Comparison of ENCODE assay signal across 1 cellular context in genomic region chr10:96832721-96833219, GRCh38.
TF ChIP-seq lines count a peak whose summit lies in the region.

No MANE protein-coding gene starts in this region.

TF ChIP-seq in A549, 52 proteins besides CTCF, POLR2A, EP300 and RAD21 (continued from another document):
- no peak for TF ChIP-seq HMGXB4 (CRISPR knock-in tag; IDR thresholded peaks at IDR 0.05; ENCODE audit: borderline replicate concordance)
- TF ChIP-seq ZNF302 (CRISPR knock-in tag; IDR thresholded peaks at IDR 0.05), result no peak
- TF ChIP-seq HOXB5 (CRISPR knock-in tag; IDR thresholded peaks at IDR 0.05), result peak; percentile 91
- no peak; the same call in 1 of the 2 replicates for TF ChIP-seq MYC (IDR thresholded peaks at IDR 0.05; ENCODE audit: borderline replicate concordance, low read length)
- no peak for TF ChIP-seq CHD2 (IDR thresholded peaks at IDR 0.05; ENCODE audit: low read length, partially characterized antibody)
- no peak for TF ChIP-seq NFE2L2 (conservative IDR thresholded peaks at IDR 0.05; ENCODE audit: low read length)
- TF ChIP-seq NR3C1 (IDR thresholded peaks at IDR 0.05), result no peak
- no peak for TF ChIP-seq CBX2 (IDR thresholded peaks at IDR 0.05; ENCODE audit: borderline replicate concordance, low read depth)
- no peak for TF ChIP-seq RARB (CRISPR knock-in tag; IDR thresholded peaks at IDR 0.05)
- TF ChIP-seq JUNB (IDR thresholded peaks at IDR 0.05), result no peak
- no peak for TF ChIP-seq HDAC2 (IDR thresholded peaks at IDR 0.05)
